13 cellular contexts compared by ENCODE assay signal in genomic region chr22:42997577-42997976, GRCh38. TPM values are rescaled to one million over a fixed set of nuclear protein-coding genes. Genes with fewer than 3 reads are reported as not detected.
A peak's percentile ranks its signal among the peaks of the same experiment; 100 is the strongest.
DNase-seq lines count a peak whose midpoint lies in the region; ATAC-seq and TF ChIP-seq lines count a peak whose summit lies in the region.
"Had no signal": no experiment of that assay in that cellular context is flagged by ENCODE, and none has a peak within 500 bp of the region (broad histone marks: within the 10 kb centered on the region; RNA-seq: fewer than 3 reads in every experiment).

No MANE protein-coding gene starts in this region.

- CTCF ChIA-PET in activated CD8-positive, alpha-beta memory T cell treated with anti-CD3 and anti-CD28 coated beads, Interleukin-2, amount 10 ng/mL, durations not matched to agents 7 days and 5 days (lab: Charles Lee), result interaction anchor here (0.7 to 1.2 kb wide), 2 partner anchors 10 to 130 kb away, joined by 3 read pairs; no protein-coding TSS in a partner anchor

- H3K27ac Mint-ChIP-seq in activated CD8-positive, alpha-beta memory T cell treated with anti-CD3 and anti-CD28 coated beads, Interleukin-2, amount 10 ng/mL, durations not matched to agents 7 days and 5 days, result peak overlapping the region; percentile 38
- H3K27ac Mint-ChIP-seq in T-helper 17 cell (peak overlapping the region; percentile 60), progenitor cell of endocrine pancreas (no peak overlapping the region)

- H3K27ac ChIP-seq in gastroesophageal sphincter (peak overlapping the region in 3 of 4 donors; percentile 56 to 91 (median 89)), stomach (peak overlapping the region; percentile 13 to 96 (median 93))

- no peaks in the 10 kb centered on the region for H3K9me3 Mint-ChIP-seq in activated CD8-positive, alpha-beta memory T cell treated with anti-CD3 and anti-CD28 coated beads, Interleukin-2, amount 10 ng/mL, durations not matched to agents 7 days and 5 days (ENCODE audit: low read depth)
- H3K9me3 Mint-ChIP-seq in progenitor cell of endocrine pancreas (ENCODE audit: low read depth), result peaks cover 3% of the 10 kb centered on the region

- no peak for ATAC-seq in activated CD8-positive, alpha-beta memory T cell treated with anti-CD3 and anti-CD28 coated beads, Interleukin-2, amount 10 ng/mL, durations not matched to agents 7 days and 5 days
- ATAC-seq in T-helper 17 cell, result no peak
- no peak for ATAC-seq in gastroesophageal sphincter
- no peak for ATAC-seq in GM18907 (IDR thresholded peaks at IDR 0.05; ENCODE audit: unreplicated experiment)

- H3K4me3 ChIP-seq in gastroesophageal sphincter (no peak overlapping the region), stomach (no peak overlapping the region)

- H3K27me3 ChIP-seq in gastroesophageal sphincter, result no peaks in the 10 kb centered on the region
- no peaks in the 10 kb centered on the region for H3K27me3 ChIP-seq in stomach

- TF ChIP-seq CTCF in gastroesophageal sphincter (IDR thresholded peaks at IDR 0.05), result no peak
- TF ChIP-seq CTCF in stomach (IDR thresholded peaks at IDR 0.05), result no peak
- TF ChIP-seq CTCF in progenitor cell of endocrine pancreas (IDR thresholded peaks at IDR 0.05; ENCODE audit: unreplicated experiment), result no peak

- peaks cover 14 to 94% (median 73%) of the 10 kb centered on the region in 3 donors for H3K4me1 ChIP-seq in gastroesophageal sphincter
- H3K4me1 ChIP-seq in stomach, result peaks cover 72 to 99% (median 85%) of the 10 kb centered on the region in 4 donors

- H3K36me3 ChIP-seq in gastroesophageal sphincter, result no peaks in the 10 kb centered on the region
- H3K36me3 ChIP-seq in stomach, result no peaks in the 10 kb centered on the region

- peaks cover 3% of the 10 kb centered on the region for H3K36me3 Mint-ChIP-seq in activated CD8-positive, alpha-beta memory T cell treated with anti-CD3 and anti-CD28 coated beads, Interleukin-2, amount 10 ng/mL, durations not matched to agents 7 days and 5 days
- H3K36me3 Mint-ChIP-seq in T-helper 17 cell (ENCODE audit: low read depth) (peaks cover 3% of the 10 kb centered on the region), progenitor cell of endocrine pancreas (ENCODE audit: insufficient read depth) (no peaks in the 10 kb centered on the region)

- H3K4me1 Mint-ChIP-seq in activated CD8-positive, alpha-beta memory T cell treated with anti-CD3 and anti-CD28 coated beads, Interleukin-2, amount 10 ng/mL, durations not matched to agents 7 days and 5 days, result peaks cover 62% of the 10 kb centered on the region
- H3K4me1 Mint-ChIP-seq in T-helper 17 cell (peaks cover 52% of the 10 kb centered on the region), progenitor cell of endocrine pancreas (ENCODE audit: low read depth) (peaks cover 23% of the 10 kb centered on the region)

- TF ChIP-seq POLR2A in gastroesophageal sphincter (IDR thresholded peaks at IDR 0.05), result no peak
- no peak for TF ChIP-seq POLR2A in stomach (IDR thresholded peaks at IDR 0.05)

- no peak overlapping the region for H3K4me3 Mint-ChIP-seq in activated CD8-positive, alpha-beta memory T cell treated with anti-CD3 and anti-CD28 coated beads, Interleukin-2, amount 10 ng/mL, durations not matched to agents 7 days and 5 days
- H3K4me3 Mint-ChIP-seq in T-helper 17 cell (no peak overlapping the region), progenitor cell of endocrine pancreas (ENCODE audit: low read depth) (no peak overlapping the region)

- intact Hi-C loops in stomach (cut with DNase I; ENCODE audit: low total_unique reads), result no loop called here

- no peaks in the 10 kb centered on the region for H3K27me3 Mint-ChIP-seq in activated CD8-positive, alpha-beta memory T cell treated with anti-CD3 and anti-CD28 coated beads, Interleukin-2, amount 10 ng/mL, durations not matched to agents 7 days and 5 days
- no peaks in the 10 kb centered on the region for H3K27me3 Mint-ChIP-seq in T-helper 17 cell
- no peaks in the 10 kb centered on the region for H3K27me3 Mint-ChIP-seq in progenitor cell of endocrine pancreas

- 49 to 62% methylated on average over 3 to 6 of the region's 6 CpGs for WGBS in gastroesophageal sphincter (ENCODE audit: low coverage in 1 of 2), 2 donors
- whole genome bisulfite sequencing in stomach, 5 donors, result 61 to 70% (median 65%) methylated on average over 6 of the region's 6 CpGs

- no peaks in the 10 kb centered on the region for H3K9me3 ChIP-seq in T-helper 17 cell (ENCODE audit: control insufficient read depth, low read length, poor library complexity, severe bottlenecking)
- no peaks in the 10 kb centered on the region for H3K9me3 ChIP-seq in gastroesophageal sphincter
- H3K9me3 ChIP-seq in stomach, result no peaks in the 10 kb centered on the region

- TF ChIP-seq EP300 in gastroesophageal sphincter (IDR thresholded peaks at IDR 0.05) (no peak), stomach (IDR thresholded peaks at IDR 0.05) (no peak)

- no peak for DNase-seq in activated CD8-positive, alpha-beta memory T cell treated with anti-CD3 and anti-CD28 coated beads, Interleukin-2, amount 10 ng/mL, durations not matched to agents 7 days and 5 days
- DNase-seq in activated CD8-positive, alpha-beta memory T cell treated with anti-CD3 and anti-CD28 coated beads for 24 hours, result no peak
- DNase-seq in T-helper 17 cell (no peak), stomach (no peak), RKO (ENCODE audit: low spot score) (no peak), progenitor cell of endocrine pancreas (ENCODE audit: low spot score, unreplicated experiment) (no peak)
- DNase-seq: caudate nucleus; GF-D8; kidney; NCI-H1436; NK-92 treated with Interleukin-12 subunit alpha and Interleukin-12 subunit beta, amount 100 ng/mL, for 24 hours had no signal

RNA-seq across cellular contexts. Expression of gene PACSIN2, which starts 17.4 kb away (rescaled TPM):
- total RNA-seq in activated CD8-positive, alpha-beta memory T cell treated with anti-CD3 and anti-CD28 coated beads, Interleukin-2, amount 10 ng/mL, durations not matched to agents 7 days and 5 days, result 10 to 100 TPM; 32.0 to 39.9 TPM
- total RNA-seq in T-helper 17 cell (10 to 100 TPM; 36.8 to 61.3 TPM), gastroesophageal sphincter (100 to 1,000 TPM in 2 of 4 donors, 10 to 100 TPM in 2; 73.1 to 171 (median 107) TPM), stomach (100 to 1,000 TPM in 2 of 5 donors, 10 to 100 TPM in 3; 69.8 to 154 (median 87.9) TPM), progenitor cell of endocrine pancreas (53.9 and 61.0 TPM in 2 replicates)
- 10 to 100 TPM; 24.9 to 44.0 (median 34.7) TPM for polyA plus RNA-seq in stomach
